ENCODE assay signal across 8 cellular contexts in the genomic region with DNA sequence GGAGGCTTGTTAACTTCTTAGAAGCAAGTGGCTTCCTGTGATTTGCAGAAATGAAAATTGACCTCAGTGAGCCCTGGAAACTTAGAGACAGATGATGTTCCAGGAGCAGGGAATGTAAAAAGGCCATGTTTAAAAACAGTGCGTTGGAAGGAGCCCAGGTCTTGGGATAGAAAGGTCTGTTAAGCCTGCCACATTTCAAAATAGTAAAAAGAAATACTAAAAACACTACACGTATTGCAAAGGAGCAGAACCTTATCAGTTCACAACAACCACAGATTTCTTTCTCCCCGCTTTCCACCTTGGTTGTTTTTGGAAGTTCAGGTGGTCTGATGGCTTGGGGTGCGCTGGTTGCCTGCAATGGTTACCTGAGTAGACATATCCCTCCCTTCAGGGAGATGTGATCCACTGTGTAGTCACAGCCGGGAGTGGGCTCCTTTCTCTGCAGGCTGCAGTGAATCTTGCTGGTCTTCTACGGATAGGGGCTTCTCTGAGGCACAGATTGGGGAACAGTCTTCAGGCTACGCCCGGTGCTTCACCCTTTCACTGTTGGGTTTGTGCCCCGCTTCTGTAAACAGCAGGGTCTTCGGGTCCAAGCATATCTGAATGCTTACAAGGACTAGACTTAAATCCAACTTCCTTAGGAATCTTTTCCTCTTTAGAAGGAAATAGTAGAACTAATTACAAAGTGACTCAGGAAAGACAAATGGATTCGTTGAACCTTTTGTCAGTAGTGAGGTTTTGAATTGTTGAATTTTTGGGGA. TPM values are rescaled to one million over a fixed set of nuclear protein-coding genes. Genes with fewer than 3 reads are reported as not detected.
DNase-seq lines count a peak whose midpoint lies in the region; ATAC-seq and TF ChIP-seq lines count a peak whose summit lies in the region.

No MANE protein-coding gene starts in this region.

- no peak overlapping the region for H3K27ac Mint-ChIP-seq in activated CD4-positive, alpha-beta memory T cell treated with anti-CD3 and anti-CD28 coated beads, Interleukin-2, amount 10 ng/mL, durations not matched to agents 7 days and 5 days
- H3K27ac Mint-ChIP-seq in activated CD4-positive, alpha-beta memory T cell treated with anti-CD3 and anti-CD28 coated beads for 36 hours, result no peak overlapping the region
- peak overlapping the region; percentile 8 for H3K27ac Mint-ChIP-seq in WTC11

- no peaks in the 10 kb centered on the region for H3K9me3 Mint-ChIP-seq in activated CD4-positive, alpha-beta memory T cell treated with anti-CD3 and anti-CD28 coated beads, Interleukin-2, amount 10 ng/mL, durations not matched to agents 7 days and 5 days
- H3K9me3 Mint-ChIP-seq in activated CD4-positive, alpha-beta memory T cell treated with anti-CD3 and anti-CD28 coated beads for 36 hours, result no peaks in the 10 kb centered on the region
- no peaks in the 10 kb centered on the region for H3K9me3 Mint-ChIP-seq in WTC11

- H3K4me1 Mint-ChIP-seq in activated CD4-positive, alpha-beta memory T cell treated with anti-CD3 and anti-CD28 coated beads, Interleukin-2, amount 10 ng/mL, durations not matched to agents 7 days and 5 days, result peaks cover 19% of the 10 kb centered on the region
- H3K4me1 Mint-ChIP-seq in activated CD4-positive, alpha-beta memory T cell treated with anti-CD3 and anti-CD28 coated beads for 36 hours (ENCODE audit: low read depth), result peaks cover 13% of the 10 kb centered on the region
- H3K4me1 Mint-ChIP-seq in WTC11, result peaks cover 57% of the 10 kb centered on the region

- peak overlapping the region; percentile 87 to 99 (median 95) for H3K27ac ChIP-seq in thyroid gland

- no peaks in the 10 kb centered on the region for H3K36me3 Mint-ChIP-seq in activated CD4-positive, alpha-beta memory T cell treated with anti-CD3 and anti-CD28 coated beads, Interleukin-2, amount 10 ng/mL, durations not matched to agents 7 days and 5 days (ENCODE audit: low read depth)
- no peaks in the 10 kb centered on the region for H3K36me3 Mint-ChIP-seq in activated CD4-positive, alpha-beta memory T cell treated with anti-CD3 and anti-CD28 coated beads for 36 hours
- H3K36me3 Mint-ChIP-seq in WTC11, result no peaks in the 10 kb centered on the region

- ATAC-seq in WTC11, result no peak
- ATAC-seq in HG02571 (IDR thresholded peaks at IDR 0.05; ENCODE audit: unreplicated experiment), result no peak
- ATAC-seq in HG03432 (IDR thresholded peaks at IDR 0.05; ENCODE audit: unreplicated experiment), result no peak

- WGBS in thyroid gland, 2 donors, result 8 to 13% methylated on average over 11 of the region's 11 CpGs

- peaks cover 40 to 45% of the 10 kb centered on the region in 2 donors for H3K4me1 ChIP-seq in thyroid gland

- peaks cover 72% of the 10 kb centered on the region for H3K27me3 Mint-ChIP-seq in activated CD4-positive, alpha-beta memory T cell treated with anti-CD3 and anti-CD28 coated beads, Interleukin-2, amount 10 ng/mL, durations not matched to agents 7 days and 5 days
- H3K27me3 Mint-ChIP-seq in activated CD4-positive, alpha-beta memory T cell treated with anti-CD3 and anti-CD28 coated beads for 36 hours, result peaks cover 68% of the 10 kb centered on the region
- peaks cover 13% of the 10 kb centered on the region for H3K27me3 Mint-ChIP-seq in WTC11 (ENCODE audit: low read depth)

- TF ChIP-seq CTCF in WTC11 (IDR thresholded peaks at IDR 0.05) (no peak), thyroid gland (IDR thresholded peaks at IDR 0.05) (no peak)

- POLR2A ChIA-PET in activated CD4-positive, alpha-beta memory T cell treated with anti-CD3 and anti-CD28 coated beads, Interleukin-2, amount 10 ng/mL, durations not matched to agents 7 days and 5 days (lab: Charles Lee), result interaction anchor here (0.7 kb wide), 1 partner anchor 47 kb away, joined by 3 read pairs; no protein-coding TSS in a partner anchor
- POLR2A ChIA-PET in activated CD4-positive, alpha-beta memory T cell treated with anti-CD3 and anti-CD28 coated beads for 36 hours (lab: Charles Lee), result no interaction called here
- POLR2A ChIA-PET in WTC11 (lab: Charles Lee), result interaction anchor here (0.7 kb wide), 1 partner anchor 189 kb away, joined by 3 read pairs; no protein-coding TSS in a partner anchor

- intact Hi-C loops in activated CD4-positive, alpha-beta memory T cell treated with anti-CD3 and anti-CD28 coated beads for 36 hours (cut with micrococcal nuclease), result loop anchor here (2.0 to 10.0 kb wide), 3 partner anchors 43 to 831 kb away; a partner anchor contains a TSS
- intact Hi-C loops in thyroid gland (cut with DNase I), result loop anchor here (10.0 kb wide), 1 partner anchor 119 kb away; no protein-coding TSS in a partner anchor

- CTCF ChIA-PET in activated CD4-positive, alpha-beta memory T cell treated with anti-CD3 and anti-CD28 coated beads, Interleukin-2, amount 10 ng/mL, durations not matched to agents 7 days and 5 days (lab: Charles Lee), result no interaction called here
- CTCF ChIA-PET in activated CD4-positive, alpha-beta memory T cell treated with anti-CD3 and anti-CD28 coated beads for 36 hours (lab: Charles Lee), result interaction anchor here (0.7 kb wide), 1 partner anchor 709 kb away, joined by 3 read pairs; no protein-coding TSS in a partner anchor
- CTCF ChIA-PET in WTC11 (lab: Charles Lee), result no interaction called here

- TF ChIP-seq POLR2A in thyroid gland (IDR thresholded peaks at IDR 0.05), result peak in 1 of 2 donors; percentile 25

- peak overlapping the region in 2 of 3 donors; percentile 80 to 93 for H3K4me3 ChIP-seq in thyroid gland (replicated peaks in 1 of 3)

- H3K27me3 ChIP-seq in thyroid gland, result no peaks in the 10 kb centered on the region

- H3K4me3 Mint-ChIP-seq in activated CD4-positive, alpha-beta memory T cell treated with anti-CD3 and anti-CD28 coated beads, Interleukin-2, amount 10 ng/mL, durations not matched to agents 7 days and 5 days, result peak overlapping the region; percentile 8
- H3K4me3 Mint-ChIP-seq in activated CD4-positive, alpha-beta memory T cell treated with anti-CD3 and anti-CD28 coated beads for 36 hours, result no peak overlapping the region
- H3K4me3 Mint-ChIP-seq in WTC11, result peak overlapping the region; percentile 94

- DNase-seq in activated CD4-positive, alpha-beta memory T cell treated with anti-CD3 and anti-CD28 coated beads, Interleukin-2, amount 10 ng/mL, durations not matched to agents 7 days and 5 days, result no peak
- DNase-seq in activated CD4-positive, alpha-beta memory T cell treated with anti-CD3 and anti-CD28 coated beads for 36 hours, result no peak
- DNase-seq in WTC11 (ENCODE audit: low spot score), result no peak
- peak; percentile 53 for DNase-seq in iris pigment epithelial cell (ENCODE audit: low read depth)
- no peak for DNase-seq in thyroid gland
- DNase-seq in stimulated activated CD4-positive, alpha-beta T cell treated with anti-CD3 and anti-CD28 coated beads, Interleukin-4, amount 100 ng/mL, for 4 hours, result no peak

- H3K36me3 ChIP-seq in thyroid gland, result no peaks in the 10 kb centered on the region

- no peaks in the 10 kb centered on the region for H3K9me3 ChIP-seq in thyroid gland

TF ChIP-seq in WTC11, 78 proteins besides CTCF, POLR2A, EP300 and RAD21 (continues in another document):
- no peak for TF ChIP-seq GABPB1 (CRISPR knock-in tag; IDR thresholded peaks at IDR 0.05)
- no peak for TF ChIP-seq TP53 (CRISPR knock-in tag; IDR thresholded peaks at IDR 0.05)
- no peak for TF ChIP-seq NFYB (CRISPR knock-in tag; conservative IDR thresholded peaks at IDR 0.05; ENCODE audit: low read depth)
- TF ChIP-seq ZNF219 (CRISPR knock-in tag; IDR thresholded peaks at IDR 0.05; ENCODE audit: borderline replicate concordance), result no peak
- no peak for TF ChIP-seq SP1 (CRISPR knock-in tag; conservative IDR thresholded peaks at IDR 0.05)
- no peak for TF ChIP-seq PRRX2 (CRISPR knock-in tag; IDR thresholded peaks at IDR 0.05)
- no peak for TF ChIP-seq ESRRA (CRISPR knock-in tag; IDR thresholded peaks at IDR 0.05; ENCODE audit: borderline replicate concordance)
- no peak for TF ChIP-seq GTF2I (CRISPR knock-in tag; conservative IDR thresholded peaks at IDR 0.05)
- TF ChIP-seq MXD4 (CRISPR knock-in tag; IDR thresholded peaks at IDR 0.05; ENCODE audit: borderline replicate concordance), result no peak
- TF ChIP-seq, protein P1, sequence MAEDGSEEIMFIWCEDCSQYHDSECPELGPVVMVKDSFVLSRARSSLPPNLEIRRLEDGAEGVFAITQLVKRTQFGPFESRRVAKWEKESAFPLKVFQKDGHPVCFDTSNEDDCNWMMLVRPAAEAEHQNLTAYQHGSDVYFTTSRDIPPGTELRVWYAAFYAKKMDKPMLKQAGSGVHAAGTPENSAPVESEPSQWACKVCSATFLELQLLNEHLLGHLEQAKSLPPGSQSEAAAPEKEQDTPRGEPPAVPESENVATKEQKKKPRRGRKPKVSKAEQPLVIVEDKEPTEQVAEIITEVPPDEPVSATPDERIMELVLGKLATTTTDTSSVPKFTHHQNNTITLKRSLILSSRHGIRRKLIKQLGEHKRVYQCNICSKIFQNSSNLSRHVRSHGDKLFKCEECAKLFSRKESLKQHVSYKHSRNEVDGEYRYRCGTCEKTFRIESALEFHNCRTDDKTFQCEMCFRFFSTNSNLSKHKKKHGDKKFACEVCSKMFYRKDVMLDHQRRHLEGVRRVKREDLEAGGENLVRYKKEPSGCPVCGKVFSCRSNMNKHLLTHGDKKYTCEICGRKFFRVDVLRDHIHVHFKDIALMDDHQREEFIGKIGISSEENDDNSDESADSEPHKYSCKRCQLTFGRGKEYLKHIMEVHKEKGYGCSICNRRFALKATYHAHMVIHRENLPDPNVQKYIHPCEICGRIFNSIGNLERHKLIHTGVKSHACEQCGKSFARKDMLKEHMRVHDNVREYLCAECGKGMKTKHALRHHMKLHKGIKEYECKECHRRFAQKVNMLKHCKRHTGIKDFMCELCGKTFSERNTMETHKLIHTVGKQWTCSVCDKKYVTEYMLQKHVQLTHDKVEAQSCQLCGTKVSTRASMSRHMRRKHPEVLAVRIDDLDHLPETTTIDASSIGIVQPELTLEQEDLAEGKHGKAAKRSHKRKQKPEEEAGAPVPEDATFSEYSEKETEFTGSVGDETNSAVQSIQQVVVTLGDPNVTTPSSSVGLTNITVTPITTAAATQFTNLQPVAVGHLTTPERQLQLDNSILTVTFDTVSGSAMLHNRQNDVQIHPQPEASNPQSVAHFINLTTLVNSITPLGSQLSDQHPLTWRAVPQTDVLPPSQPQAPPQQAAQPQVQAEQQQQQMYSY (CRISPR knock-in tag; IDR thresholded peaks at IDR 0.05), result no peak
- TF ChIP-seq ELF4 (CRISPR knock-in tag; IDR thresholded peaks at IDR 0.05; ENCODE audit: low read depth), result no peak
- no peak for TF ChIP-seq NFE2L1 (CRISPR knock-in tag; IDR thresholded peaks at IDR 0.05)
- TF ChIP-seq RORB (CRISPR knock-in tag; IDR thresholded peaks at IDR 0.05), result no peak
- no peak for TF ChIP-seq FOXP1 (CRISPR knock-in tag; IDR thresholded peaks at IDR 0.05; ENCODE audit: borderline replicate concordance)
- no peak for TF ChIP-seq MYBL2 (CRISPR knock-in tag; IDR thresholded peaks at IDR 0.05)

RNA-seq across cellular contexts. Expression of a gene that starts 1.9 kb away (rescaled TPM):
- total RNA-seq in activated CD4-positive, alpha-beta memory T cell treated with anti-CD3 and anti-CD28 coated beads, Interleukin-2, amount 10 ng/mL, durations not matched to agents 7 days and 5 days, result 1 to 10 TPM in 1 of 2 experiments, under 1 TPM in 1; 0.98 to 1.0 TPM
- 1 to 10 TPM; 1.0 to 1.5 TPM for total RNA-seq in activated CD4-positive, alpha-beta memory T cell treated with anti-CD3 and anti-CD28 coated beads for 36 hours
- total RNA-seq in WTC11 (2021) (58.9 to 79.9 TPM (median 62.0 TPM) in 3 replicates), thyroid gland (100 to 1,000 TPM in 1 of 4 donors, 10 to 100 TPM in 3; 71.5 to 109 (median 88.5) TPM)

Comparison
In these comparisons a context has a peak if more than half of its experiments do, and no peak if none do; other contexts are left out.
1. RNA of a gene that starts 1.9 kb away (total RNA-seq): 71.5 to 109 TPM in thyroid gland and 58.9 to 79.9 TPM in WTC11; 1.0 to 1.5 TPM in activated CD4-positive, alpha-beta memory T cell treated with anti-CD3 and anti-CD28 coated beads for 36 hours and 0.98 to 1.0 TPM in activated CD4-positive, alpha-beta memory T cell treated with anti-CD3 and anti-CD28 coated beads, Interleukin-2, amount 10 ng/mL, durations not matched to agents 7 days and 5 days; every median in the first group is over 10 times any median in the second.